31 cellular contexts compared by ENCODE assay signal in the genomic region with DNA sequence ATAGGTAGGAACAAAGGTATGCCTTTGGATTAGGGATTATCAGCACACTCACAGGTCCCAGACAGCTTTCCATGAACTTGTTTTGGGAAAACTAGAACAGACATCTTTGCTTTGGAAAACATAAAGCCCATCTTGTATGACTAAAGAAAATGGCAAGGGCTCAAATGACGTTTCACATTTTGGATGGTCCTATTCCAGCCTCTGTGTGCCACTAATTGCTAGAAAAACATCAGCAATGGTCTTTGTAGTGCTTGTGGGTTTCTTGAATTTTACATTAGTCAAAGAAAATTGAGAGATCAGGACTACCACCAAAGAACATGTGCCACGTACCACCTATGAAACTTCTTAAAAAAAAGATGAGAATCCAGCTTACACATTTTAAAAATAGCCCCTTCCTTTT.
"Had no signal": no experiment of that assay in that cellular context is flagged by ENCODE, and none has a peak within 500 bp of the region (broad histone marks: within the 10 kb centered on the region; RNA-seq: fewer than 3 reads in every experiment).

No MANE protein-coding gene starts in this region.

- H3K4me1 ChIP-seq: ascending aorta, esophagus muscularis mucosa, foreskin keratinocyte, gastrocnemius medialis had no signal

- H3K9me3 ChIP-seq: ascending aorta, esophagus muscularis mucosa, gastrocnemius medialis, heart left ventricle had no signal

- ATAC-seq: activated CD4-positive, CD25-positive, alpha-beta regulatory T cell treated with anti-CD3 and anti-CD28 coated beads, Interleukin-2, amount 50 U/mL, for 24 hours; activated CD8-positive, alpha-beta memory T cell treated with anti-CD3 and anti-CD28 coated beads, Interleukin-2, amount 10 ng/mL, durations not matched to agents 7 days and 5 days; activated CD8-positive, alpha-beta T cell treated with anti-CD3 and anti-CD28 coated beads, Interleukin-2, amount 10 ng/mL, durations not matched to agents 7 days and 5 days; activated naive CD4-positive, alpha-beta T cell treated with anti-CD3 and anti-CD28 coated beads, Interleukin-2, amount 50 U/mL, for 72 hours; effector memory CD8-positive, alpha-beta T cell; foreskin keratinocyte; gastrocnemius medialis; T-helper 17 cell had no signal

- H3K4me3 Mint-ChIP-seq: activated B cell treated with CpG ODN at 0.5 μM for 24 hours; activated CD4-positive, alpha-beta memory T cell treated with anti-CD3 and anti-CD28 coated beads for 36 hours; activated CD4-positive, alpha-beta T cell treated with anti-CD3 and anti-CD28 coated beads, Interleukin-2, amount 10 ng/mL, durations not matched to agents 24 days and 14 days; activated CD8-positive, alpha-beta memory T cell treated with anti-CD3 and anti-CD28 coated beads, Interleukin-2, amount 10 ng/mL, durations not matched to agents 7 days and 5 days; activated CD8-positive, alpha-beta T cell treated with anti-CD3 and anti-CD28 coated beads, Interleukin-2, amount 10 ng/mL, durations not matched to agents 7 days and 5 days; activated naive CD4-positive, alpha-beta T cell treated with anti-CD3 and anti-CD28 coated beads, Interleukin-2, amount 10 ng/mL, durations not matched to agents 7 days and 5 days; activated naive CD8-positive, alpha-beta T cell treated with anti-CD3 and anti-CD28 coated beads, Interleukin-2, amount 10 ng/mL, durations not matched to agents 7 days and 5 days; central memory CD8-positive, alpha-beta T cell; effector memory CD8-positive, alpha-beta T cell; T-helper 17 cell; T-helper 2 cell treated with Interferon-gamma antibody and Interleukin-4, amounts not matched to agents 5 μg/mL and 100 μg/mL, for 36 hours had no signal

- H3K27me3 ChIP-seq: ascending aorta, brain microvascular endothelial cell, esophagus muscularis mucosa, foreskin keratinocyte, gastrocnemius medialis, heart left ventricle had no signal

- H3K4me1 Mint-ChIP-seq: activated B cell treated with CpG ODN at 0.5 μM for 24 hours; activated CD4-positive, alpha-beta T cell treated with anti-CD3 and anti-CD28 coated beads, Interleukin-2, amount 10 ng/mL, durations not matched to agents 24 days and 14 days; activated CD8-positive, alpha-beta memory T cell treated with anti-CD3 and anti-CD28 coated beads, Interleukin-2, amount 10 ng/mL, durations not matched to agents 7 days and 5 days; activated naive CD4-positive, alpha-beta T cell treated with anti-CD3 and anti-CD28 coated beads, Interleukin-2, amount 10 ng/mL, durations not matched to agents 7 days and 5 days; activated naive CD8-positive, alpha-beta T cell treated with anti-CD3 and anti-CD28 coated beads, Interleukin-2, amount 10 ng/mL, durations not matched to agents 7 days and 5 days; central memory CD8-positive, alpha-beta T cell had no signal

- H3K27ac ChIP-seq: ascending aorta, brain microvascular endothelial cell, esophagus muscularis mucosa, foreskin keratinocyte, gastrocnemius medialis, heart left ventricle, WERI-Rb-1 had no signal

- H3K4me3 ChIP-seq: ascending aorta, esophagus muscularis mucosa, gastrocnemius medialis, heart left ventricle had no signal

- H3K27ac Mint-ChIP-seq: activated B cell treated with CpG ODN at 0.5 μM for 24 hours; activated CD4-positive, alpha-beta memory T cell treated with anti-CD3 and anti-CD28 coated beads for 36 hours; activated CD4-positive, alpha-beta T cell treated with anti-CD3 and anti-CD28 coated beads, Interleukin-2, amount 10 ng/mL, durations not matched to agents 24 days and 14 days; activated CD8-positive, alpha-beta memory T cell treated with anti-CD3 and anti-CD28 coated beads, Interleukin-2, amount 10 ng/mL, durations not matched to agents 7 days and 5 days; activated CD8-positive, alpha-beta T cell treated with anti-CD3 and anti-CD28 coated beads, Interleukin-2, amount 10 ng/mL, durations not matched to agents 7 days and 5 days; activated naive CD4-positive, alpha-beta T cell treated with anti-CD3 and anti-CD28 coated beads, Interleukin-2, amount 10 ng/mL, durations not matched to agents 7 days and 5 days; activated naive CD4-positive, alpha-beta T cell treated with anti-CD3 and anti-CD28 coated beads, Interleukin-2, amount 50 U/mL, for 72 hours; activated naive CD8-positive, alpha-beta T cell treated with anti-CD3 and anti-CD28 coated beads, Interleukin-2, amount 10 ng/mL, durations not matched to agents 7 days and 5 days; T-helper 17 cell; T-helper 2 cell treated with Interferon-gamma antibody and Interleukin-4, amounts not matched to agents 5 μg/mL and 100 μg/mL, for 36 hours had no signal

- H3K9me3 Mint-ChIP-seq: activated B cell treated with CpG ODN at 0.5 μM for 24 hours; activated CD4-positive, alpha-beta memory T cell treated with anti-CD3 and anti-CD28 coated beads for 36 hours; activated CD4-positive, alpha-beta T cell treated with anti-CD3 and anti-CD28 coated beads, Interleukin-2, amount 10 ng/mL, durations not matched to agents 24 days and 14 days; activated naive CD4-positive, alpha-beta T cell treated with anti-CD3 and anti-CD28 coated beads, Interleukin-2, amount 10 ng/mL, durations not matched to agents 7 days and 5 days; activated naive CD4-positive, alpha-beta T cell treated with anti-CD3 and anti-CD28 coated beads, Interleukin-2, amount 50 U/mL, for 72 hours; activated naive CD8-positive, alpha-beta T cell treated with anti-CD3 and anti-CD28 coated beads, Interleukin-2, amount 10 ng/mL, durations not matched to agents 7 days and 5 days; central memory CD8-positive, alpha-beta T cell; effector memory CD8-positive, alpha-beta T cell; T-helper 2 cell treated with Interferon-gamma antibody and Interleukin-4, amounts not matched to agents 5 μg/mL and 100 μg/mL, for 36 hours had no signal

- H3K27me3 Mint-ChIP-seq: activated B cell treated with CpG ODN at 0.5 μM for 24 hours; activated CD4-positive, alpha-beta memory T cell treated with anti-CD3 and anti-CD28 coated beads for 36 hours; activated CD4-positive, alpha-beta T cell treated with anti-CD3 and anti-CD28 coated beads, Interleukin-2, amount 10 ng/mL, durations not matched to agents 24 days and 14 days; activated CD8-positive, alpha-beta memory T cell treated with anti-CD3 and anti-CD28 coated beads, Interleukin-2, amount 10 ng/mL, durations not matched to agents 7 days and 5 days; activated naive CD4-positive, alpha-beta T cell treated with anti-CD3 and anti-CD28 coated beads, Interleukin-2, amount 10 ng/mL, durations not matched to agents 7 days and 5 days; activated naive CD8-positive, alpha-beta T cell treated with anti-CD3 and anti-CD28 coated beads, Interleukin-2, amount 10 ng/mL, durations not matched to agents 7 days and 5 days; central memory CD8-positive, alpha-beta T cell; effector memory CD8-positive, alpha-beta T cell; T-helper 17 cell had no signal

- DNase-seq: activated B cell treated with CpG ODN at 0.5 μM for 24 hours; activated CD4-positive, alpha-beta memory T cell treated with anti-CD3 and anti-CD28 coated beads for 36 hours; activated CD4-positive, alpha-beta T cell treated with anti-CD3 and anti-CD28 coated beads, Interleukin-2, amount 10 ng/mL, durations not matched to agents 24 days and 14 days; activated CD8-positive, alpha-beta memory T cell treated with anti-CD3 and anti-CD28 coated beads, Interleukin-2, amount 10 ng/mL, durations not matched to agents 7 days and 5 days; activated CD8-positive, alpha-beta memory T cell treated with anti-CD3 and anti-CD28 coated beads, Interleukin-2, amount 50 U/mL, for 4 hours; activated CD8-positive, alpha-beta T cell treated with anti-CD3 and anti-CD28 coated beads, Interleukin-2, amount 10 ng/mL, durations not matched to agents 7 days and 5 days; activated gamma-delta T cell; activated naive CD4-positive, alpha-beta T cell; activated naive CD4-positive, alpha-beta T cell treated with anti-CD3 and anti-CD28 coated beads, Interleukin-2, amount 10 ng/mL, durations not matched to agents 7 days and 5 days; activated naive CD8-positive, alpha-beta T cell treated with anti-CD3 and anti-CD28 coated beads, Interleukin-2, amount 10 ng/mL, durations not matched to agents 7 days and 5 days; activated T-cell treated with anti-CD3 and anti-CD28 coated beads, Interleukin-2, amount 50 U/mL, for 1 hour; activated T-cell treated with anti-CD3 and anti-CD28 coated beads, Interleukin-2, amount 50 U/mL, for 48 hours; brain microvascular endothelial cell; cortex of kidney; effector CD4-positive, alpha-beta T cell; effector memory CD8-positive, alpha-beta T cell; erythroblast; foreskin keratinocyte; gastrocnemius medialis; glutamatergic neuron; heart left ventricle; T-helper 1 cell; T-helper 17 cell; T1000; WERI-Rb-1 had no signal

- H3K36me3 ChIP-seq: ascending aorta, brain microvascular endothelial cell, gastrocnemius medialis had no signal
